ENCODE assay signal across 11 cellular contexts in genomic region chr7:134996097-134996550, GRCh38. TPM values are rescaled to one million over a fixed set of nuclear protein-coding genes. Genes with fewer than 3 reads are reported as not detected.
A peak's percentile ranks its signal among the peaks of the same experiment; 100 is the strongest.
DNase-seq lines count a peak whose midpoint lies in the region; ATAC-seq, FAIRE-seq and TF ChIP-seq lines count a peak whose summit lies in the region.
"Had no signal": no experiment of that assay in that cellular context is flagged by ENCODE, and none has a peak within 500 bp of the region (broad histone marks: within the 10 kb centered on the region; RNA-seq: fewer than 3 reads in every experiment).

No MANE protein-coding gene starts in this region.

- no peak for TF ChIP-seq POLR2A in esophagus muscularis mucosa (IDR thresholded peaks at IDR 0.05; ENCODE audit: low read depth)
- no peak for TF ChIP-seq POLR2A in vagina (IDR thresholded peaks at IDR 0.05)

- H3K36me3 ChIP-seq in CD8-positive, alpha-beta T cell (ENCODE audit: insufficient read depth, low read length): no peaks in the 10 kb centered on the region
- H3K36me3 ChIP-seq in esophagus muscularis mucosa: peaks cover 0 to 27% (median 13%) of the 10 kb centered on the region in 4 donors
- peaks cover 0 to 8% of the 10 kb centered on the region in 2 donors for H3K36me3 ChIP-seq in vagina

- CTCF ChIA-PET in CD8-positive, alpha-beta T cell (lab: Charles Lee): interaction anchor here (2.3 to 2.6 kb wide), 2 partner anchors 9 to 174 kb away, joined by 11 to 18 read pairs; partner anchors contain the start of genes AGBL3 and CYREN

- peak overlapping the region; percentile 73 for H3K27ac ChIP-seq in CD8-positive, alpha-beta T cell (ENCODE audit: low read depth, low read length)
- H3K27ac ChIP-seq in esophagus muscularis mucosa (replicated peaks in 1 of 4): peak overlapping the region in 3 of 4 donors; percentile 49 to 63 (median 62)
- H3K27ac ChIP-seq in vagina: no peak overlapping the region

- peaks cover 74% of the 10 kb centered on the region for H3K4me1 Mint-ChIP-seq in CD8-positive, alpha-beta T cell (ENCODE audit: low read depth)

- TF ChIP-seq EP300 in esophagus muscularis mucosa (IDR thresholded peaks at IDR 0.05): no peak

- H3K9me3 ChIP-seq in CD8-positive, alpha-beta T cell (ENCODE audit: low read length): no peaks in the 10 kb centered on the region
- no peaks in the 10 kb centered on the region for H3K9me3 ChIP-seq in esophagus muscularis mucosa
- H3K9me3 ChIP-seq in vagina: no peaks in the 10 kb centered on the region

- POLR2A ChIA-PET in CD8-positive, alpha-beta T cell (lab: Charles Lee): interaction anchor here (0.7 to 2.8 kb wide), 7 partner anchors 10 to 350 kb away, joined by 3 to 28 read pairs (median 10); partner anchors contain the start of genes AGBL3, CYREN and TMEM140

- ATAC-seq in CD8-positive, alpha-beta T cell: peak; percentile 35
- ATAC-seq in GM19351 (IDR thresholded peaks at IDR 0.05; ENCODE audit: unreplicated experiment): peak; percentile 40
- ATAC-seq in HG03108 (IDR thresholded peaks at IDR 0.05; ENCODE audit: unreplicated experiment): peak; percentile 44

- H3K4me1 ChIP-seq in CD8-positive, alpha-beta T cell (ENCODE audit: insufficient read depth, low read length): peaks cover 78% of the 10 kb centered on the region
- peaks cover 0 to 59% (median 47%) of the 10 kb centered on the region in 4 donors for H3K4me1 ChIP-seq in esophagus muscularis mucosa
- H3K4me1 ChIP-seq in vagina: peaks cover 25% of the 10 kb centered on the region

- no peaks in the 10 kb centered on the region for H3K27me3 ChIP-seq in CD8-positive, alpha-beta T cell (ENCODE audit: insufficient read depth, low read length)
- no peaks in the 10 kb centered on the region for H3K27me3 ChIP-seq in esophagus muscularis mucosa
- H3K27me3 ChIP-seq in vagina: no peaks in the 10 kb centered on the region

- H3K9me3 Mint-ChIP-seq in CD8-positive, alpha-beta T cell: no peaks in the 10 kb centered on the region
- H3K9me3 Mint-ChIP-seq: memory B cell had no signal

- H3K36me3 Mint-ChIP-seq in CD8-positive, alpha-beta T cell: peaks cover 10% of the 10 kb centered on the region

- intact Hi-C loops in CD8-positive, alpha-beta T cell (cut with DNase I, micrococcal nuclease): loop anchor here in 1 of 2 experiments (5.0 kb wide), 1 partner anchor 36 kb away; no protein-coding TSS in a partner anchor
- intact Hi-C loops in esophagus muscularis mucosa (cut with DNase I): no loop called here
- intact Hi-C loops in vagina (cut with DNase I): no loop called here

- peak overlapping the region; percentile 75 for H3K4me3 Mint-ChIP-seq in CD8-positive, alpha-beta T cell
- H3K4me3 Mint-ChIP-seq: brain, memory B cell had no signal

- no peaks in the 10 kb centered on the region for H3K27me3 Mint-ChIP-seq in CD8-positive, alpha-beta T cell (ENCODE audit: low read depth)
- H3K27me3 Mint-ChIP-seq: brain, memory B cell had no signal

- DNase-seq in CD8-positive, alpha-beta T cell: peak in 4 of 7 experiments; percentile 16 to 53 (median 32)
- DNase-seq in esophagus muscularis mucosa (ENCODE audit: extremely low spot score) (no peak), urothelium cell line (ENCODE audit: low spot score) (no peak), NCI-H510A (lab: John Stamatoyannopoulos, UW) (no peak), NOMO-1 treated with dmso at 0.1 percent for 144 hours (lab: John Stamatoyannopoulos, UW; ENCODE audit: unreplicated experiment) (no peak), vagina (ENCODE audit: extremely low spot score in 2 of 2) (no peak)
- DNase-seq: DND-41 had no signal

- 19% methylated on average over 2 of the region's 2 CpGs for whole genome bisulfite sequencing in esophagus muscularis mucosa

- peak overlapping the region; percentile 98 for H3K27ac Mint-ChIP-seq in CD8-positive, alpha-beta T cell
- H3K27ac Mint-ChIP-seq: brain, memory B cell had no signal

- no peak for TF ChIP-seq CTCF in CD8-positive, alpha-beta T cell (IDR thresholded peaks at IDR 0.05)
- TF ChIP-seq CTCF in esophagus muscularis mucosa (IDR thresholded peaks at IDR 0.05): no peak
- TF ChIP-seq CTCF in vagina (IDR thresholded peaks at IDR 0.05): no peak

- no peak for FAIRE-seq in urothelium cell line (lab: Jason Lieb, UNC)

- H3K4me3 ChIP-seq in CD8-positive, alpha-beta T cell (ENCODE audit: low read depth, low read length): peak overlapping the region; percentile 9
- H3K4me3 ChIP-seq in esophagus muscularis mucosa (no peak overlapping the region), vagina (no peak overlapping the region)

RNA-seq across cellular contexts. Expression of gene AGBL3, which starts 9.8 kb away (rescaled TPM):
- 1 to 10 TPM; 2.7 to 2.8 TPM for total RNA-seq in CD8-positive, alpha-beta T cell
- total RNA-seq in esophagus muscularis mucosa (1 to 10 TPM in 3 of 4 donors, under 1 TPM in 1; 0.66 to 3.3 (median 1.7) TPM), vagina (4.9 TPM)

Comparison
In these comparisons a context has a peak if more than half of its experiments do, and no peak if none do; other contexts are left out.
1. DNase-seq: peak in CD8-positive, alpha-beta T cell (4 of 7); none in esophagus muscularis mucosa (single experiment), urothelium cell line (single experiment), NCI-H510A (single experiment), NOMO-1 treated with dmso at 0.1 percent for 144 hours (single experiment) and vagina (0 of 2).
2. Peak in every context shown above with its lines, with median percentiles within 50 percentile points of each other: ATAC-seq.